ENCODE assay signal across 1 cellular context in genomic region chr17:17694229-17695081, GRCh38.
TF ChIP-seq lines count a peak whose summit lies in the region.

No MANE protein-coding gene starts in this region.

TF ChIP-seq in K562, 482 proteins besides CTCF, POLR2A, EP300 and RAD21 (continued from another document and continues in another):
- TF ChIP-seq, protein P1, sequence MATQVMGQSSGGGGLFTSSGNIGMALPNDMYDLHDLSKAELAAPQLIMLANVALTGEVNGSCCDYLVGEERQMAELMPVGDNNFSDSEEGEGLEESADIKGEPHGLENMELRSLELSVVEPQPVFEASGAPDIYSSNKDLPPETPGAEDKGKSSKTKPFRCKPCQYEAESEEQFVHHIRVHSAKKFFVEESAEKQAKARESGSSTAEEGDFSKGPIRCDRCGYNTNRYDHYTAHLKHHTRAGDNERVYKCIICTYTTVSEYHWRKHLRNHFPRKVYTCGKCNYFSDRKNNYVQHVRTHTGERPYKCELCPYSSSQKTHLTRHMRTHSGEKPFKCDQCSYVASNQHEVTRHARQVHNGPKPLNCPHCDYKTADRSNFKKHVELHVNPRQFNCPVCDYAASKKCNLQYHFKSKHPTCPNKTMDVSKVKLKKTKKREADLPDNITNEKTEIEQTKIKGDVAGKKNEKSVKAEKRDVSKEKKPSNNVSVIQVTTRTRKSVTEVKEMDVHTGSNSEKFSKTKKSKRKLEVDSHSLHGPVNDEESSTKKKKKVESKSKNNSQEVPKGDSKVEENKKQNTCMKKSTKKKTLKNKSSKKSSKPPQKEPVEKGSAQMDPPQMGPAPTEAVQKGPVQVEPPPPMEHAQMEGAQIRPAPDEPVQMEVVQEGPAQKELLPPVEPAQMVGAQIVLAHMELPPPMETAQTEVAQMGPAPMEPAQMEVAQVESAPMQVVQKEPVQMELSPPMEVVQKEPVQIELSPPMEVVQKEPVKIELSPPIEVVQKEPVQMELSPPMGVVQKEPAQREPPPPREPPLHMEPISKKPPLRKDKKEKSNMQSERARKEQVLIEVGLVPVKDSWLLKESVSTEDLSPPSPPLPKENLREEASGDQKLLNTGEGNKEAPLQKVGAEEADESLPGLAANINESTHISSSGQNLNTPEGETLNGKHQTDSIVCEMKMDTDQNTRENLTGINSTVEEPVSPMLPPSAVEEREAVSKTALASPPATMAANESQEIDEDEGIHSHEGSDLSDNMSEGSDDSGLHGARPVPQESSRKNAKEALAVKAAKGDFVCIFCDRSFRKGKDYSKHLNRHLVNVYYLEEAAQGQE (CRISPR knock-in tag; IDR thresholded peaks at IDR 0.05; ENCODE audit: low read depth), result no peak
- TF ChIP-seq IFI16 (CRISPR knock-in tag; IDR thresholded peaks at IDR 0.05) (no peak), STAG1 (CRISPR knock-in tag; IDR thresholded peaks at IDR 0.05; ENCODE audit: borderline replicate concordance) (no peak), ARID4B (CRISPR knock-in tag; IDR thresholded peaks at IDR 0.05) (peak; percentile 55; the same call in 1 of the 2 replicates), ZSCAN29 (IDR thresholded peaks at IDR 0.05) (no peak), EP400 (IDR thresholded peaks at IDR 0.05) (peak; percentile 65; the same call in 1 of the 2 replicates), IRF2 (CRISPR knock-in tag; IDR thresholded peaks at IDR 0.05) (no peak), ZKSCAN3 (CRISPR knock-in tag; IDR thresholded peaks at IDR 0.05) (no peak), PURB (CRISPR knock-in tag; IDR thresholded peaks at IDR 0.05; ENCODE audit: low read depth) (no peak), ZNF133 (CRISPR knock-in tag; IDR thresholded peaks at IDR 0.05) (no peak), ZFP91 (CRISPR knock-in tag; IDR thresholded peaks at IDR 0.05) (no peak), CBFA2T3 (IDR thresholded peaks at IDR 0.05) (no peak), BACH1 (tag; IDR thresholded peaks at IDR 0.05) (no peak), SMARCE1 (IDR thresholded peaks at IDR 0.05) (no peak), ETS1 (conservative IDR thresholded peaks at IDR 0.05; ENCODE audit: control insufficient read depth, low read depth, low read length) (peak; percentile 22; the same call in 1 of the 2 replicates), SAFB2 (IDR thresholded peaks at IDR 0.05; ENCODE audit: borderline replicate concordance, low read depth, low read length, severe bottlenecking) (no peak), HSF4 (CRISPR knock-in tag; IDR thresholded peaks at IDR 0.05; ENCODE audit: borderline replicate concordance) (no peak), KDM4B (IDR thresholded peaks at IDR 0.05; ENCODE audit: borderline replicate concordance in 2 of 2, low read depth in 1 of 2) (no peak), THAP7 (CRISPR knock-in tag; IDR thresholded peaks at IDR 0.05) (no peak), RUNX1 (IDR thresholded peaks at IDR 0.05; ENCODE audit: low read depth) (no peak), ZBTB17 (CRISPR knock-in tag; IDR thresholded peaks at IDR 0.05) (no peak), ZKSCAN8 (CRISPR knock-in tag; IDR thresholded peaks at IDR 0.05) (no peak)
- TF ChIP-seq, protein P2, sequence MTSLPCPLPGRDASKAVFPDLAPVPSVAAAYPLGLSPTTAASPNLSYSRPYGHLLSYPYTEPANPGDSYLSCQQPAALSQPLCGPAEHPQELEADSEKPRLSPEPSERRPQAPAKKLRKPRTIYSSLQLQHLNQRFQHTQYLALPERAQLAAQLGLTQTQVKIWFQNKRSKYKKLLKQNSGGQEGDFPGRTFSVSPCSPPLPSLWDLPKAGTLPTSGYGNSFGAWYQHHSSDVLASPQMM (CRISPR knock-in tag; IDR thresholded peaks at IDR 0.05), result no peak
- TF ChIP-seq, protein P3, sequence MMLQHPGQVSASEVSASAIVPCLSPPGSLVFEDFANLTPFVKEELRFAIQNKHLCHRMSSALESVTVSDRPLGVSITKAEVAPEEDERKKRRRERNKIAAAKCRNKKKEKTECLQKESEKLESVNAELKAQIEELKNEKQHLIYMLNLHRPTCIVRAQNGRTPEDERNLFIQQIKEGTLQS (IDR thresholded peaks at IDR 0.05), result peak; percentile 41; the same call in 1 of the 2 replicates
- TF ChIP-seq, protein P3 (CRISPR knock-in tag; conservative IDR thresholded peaks at IDR 0.05), result no peak
- TF ChIP-seq, protein P4, sequence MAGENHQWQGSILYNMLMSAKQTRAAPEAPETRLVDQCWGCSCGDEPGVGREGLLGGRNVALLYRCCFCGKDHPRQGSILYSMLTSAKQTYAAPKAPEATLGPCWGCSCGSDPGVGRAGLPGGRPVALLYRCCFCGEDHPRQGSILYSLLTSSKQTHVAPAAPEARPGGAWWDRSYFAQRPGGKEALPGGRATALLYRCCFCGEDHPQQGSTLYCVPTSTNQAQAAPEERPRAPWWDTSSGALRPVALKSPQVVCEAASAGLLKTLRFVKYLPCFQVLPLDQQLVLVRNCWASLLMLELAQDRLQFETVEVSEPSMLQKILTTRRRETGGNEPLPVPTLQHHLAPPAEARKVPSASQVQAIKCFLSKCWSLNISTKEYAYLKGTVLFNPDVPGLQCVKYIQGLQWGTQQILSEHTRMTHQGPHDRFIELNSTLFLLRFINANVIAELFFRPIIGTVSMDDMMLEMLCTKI (IDR thresholded peaks at IDR 0.05; ENCODE audit: partially characterized antibody), result no peak
- TF ChIP-seq, protein P5, sequence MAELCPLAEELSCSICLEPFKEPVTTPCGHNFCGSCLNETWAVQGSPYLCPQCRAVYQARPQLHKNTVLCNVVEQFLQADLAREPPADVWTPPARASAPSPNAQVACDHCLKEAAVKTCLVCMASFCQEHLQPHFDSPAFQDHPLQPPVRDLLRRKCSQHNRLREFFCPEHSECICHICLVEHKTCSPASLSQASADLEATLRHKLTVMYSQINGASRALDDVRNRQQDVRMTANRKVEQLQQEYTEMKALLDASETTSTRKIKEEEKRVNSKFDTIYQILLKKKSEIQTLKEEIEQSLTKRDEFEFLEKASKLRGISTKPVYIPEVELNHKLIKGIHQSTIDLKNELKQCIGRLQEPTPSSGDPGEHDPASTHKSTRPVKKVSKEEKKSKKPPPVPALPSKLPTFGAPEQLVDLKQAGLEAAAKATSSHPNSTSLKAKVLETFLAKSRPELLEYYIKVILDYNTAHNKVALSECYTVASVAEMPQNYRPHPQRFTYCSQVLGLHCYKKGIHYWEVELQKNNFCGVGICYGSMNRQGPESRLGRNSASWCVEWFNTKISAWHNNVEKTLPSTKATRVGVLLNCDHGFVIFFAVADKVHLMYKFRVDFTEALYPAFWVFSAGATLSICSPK (IDR thresholded peaks at IDR 0.05; ENCODE audit: borderline replicate concordance), result no peak
- TF ChIP-seq, protein P6, sequence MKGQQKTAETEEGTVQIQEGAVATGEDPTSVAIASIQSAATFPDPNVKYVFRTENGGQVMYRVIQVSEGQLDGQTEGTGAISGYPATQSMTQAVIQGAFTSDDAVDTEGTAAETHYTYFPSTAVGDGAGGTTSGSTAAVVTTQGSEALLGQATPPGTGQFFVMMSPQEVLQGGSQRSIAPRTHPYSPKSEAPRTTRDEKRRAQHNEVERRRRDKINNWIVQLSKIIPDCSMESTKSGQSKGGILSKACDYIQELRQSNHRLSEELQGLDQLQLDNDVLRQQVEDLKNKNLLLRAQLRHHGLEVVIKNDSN (CRISPR knock-in tag; IDR thresholded peaks at IDR 0.05), result no peak
